ENCODE assay signal across 10 cellular contexts in genomic region chr18:13279181-13280065, GRCh38.
A peak's percentile ranks its signal among the peaks of the same experiment; 100 is the strongest.
DNase-seq lines count a peak whose midpoint lies in the region; ATAC-seq lines count a peak whose summit lies in the region.
"Had no signal": no experiment of that assay in that cellular context is flagged by ENCODE, and none has a peak within 500 bp of the region (broad histone marks: within the 10 kb centered on the region; RNA-seq: fewer than 3 reads in every experiment).

No MANE protein-coding gene starts in this region.

- H3K27ac ChIP-seq in SJCRH30 = no peak overlapping the region

- no peaks in the 10 kb centered on the region for H3K36me3 ChIP-seq in SJCRH30

- peaks cover 21% of the 10 kb centered on the region for H3K36me3 Mint-ChIP-seq in activated naive CD8-positive, alpha-beta T cell treated with anti-CD3 and anti-CD28 coated beads, Interleukin-2, amount 10 ng/mL, durations not matched to agents 7 days and 5 days

- POLR2A ChIA-PET in activated naive CD8-positive, alpha-beta T cell treated with anti-CD3 and anti-CD28 coated beads, Interleukin-2, amount 10 ng/mL, durations not matched to agents 7 days and 5 days (lab: Charles Lee) = interaction anchor here (1.0 to 1.2 kb wide), 2 partner anchors 14 to 18 kb away, joined by 3 to 5 read pairs; no protein-coding TSS in a partner anchor

- peak; percentile 70 for ATAC-seq in GM19023 (IDR thresholded peaks at IDR 0.05; ENCODE audit: unreplicated experiment)
- peak; percentile 25 for ATAC-seq in activated naive CD8-positive, alpha-beta T cell treated with anti-CD3 and anti-CD28 coated beads, Interleukin-2, amount 10 ng/mL, durations not matched to agents 7 days and 5 days (ENCODE audit: low read depth)
- ATAC-seq: HCT116 had no signal

- peaks cover 42% of the 10 kb centered on the region for H3K4me1 Mint-ChIP-seq in activated naive CD8-positive, alpha-beta T cell treated with anti-CD3 and anti-CD28 coated beads, Interleukin-2, amount 10 ng/mL, durations not matched to agents 7 days and 5 days

- no peaks in the 10 kb centered on the region for H3K27me3 ChIP-seq in SJCRH30

- H3K4me3 ChIP-seq in SJCRH30 = no peak overlapping the region

- H3K9me3 Mint-ChIP-seq in activated naive CD8-positive, alpha-beta T cell treated with anti-CD3 and anti-CD28 coated beads, Interleukin-2, amount 10 ng/mL, durations not matched to agents 7 days and 5 days = no peaks in the 10 kb centered on the region

- H3K4me3 Mint-ChIP-seq in activated naive CD8-positive, alpha-beta T cell treated with anti-CD3 and anti-CD28 coated beads, Interleukin-2, amount 10 ng/mL, durations not matched to agents 7 days and 5 days = peak overlapping the region; percentile 55

- H3K9me3 ChIP-seq in SJCRH30 (replicated peaks) = no peaks in the 10 kb centered on the region

- H3K27ac Mint-ChIP-seq in activated naive CD8-positive, alpha-beta T cell treated with anti-CD3 and anti-CD28 coated beads, Interleukin-2, amount 10 ng/mL, durations not matched to agents 7 days and 5 days = no peak overlapping the region

- DNase-seq in NOMO-1 treated with DMSO at 0.1 percent for 48 hours (lab: John Stamatoyannopoulos, UW; ENCODE audit: unreplicated experiment) (peak; percentile 52), SJCRH30 (no peak), GM19238 (ENCODE audit: insufficient read length, low spot score) (no peak), HuH-7 (ENCODE audit: low spot score) (no peak)
- no peak for DNase-seq in activated naive CD8-positive, alpha-beta T cell treated with anti-CD3 and anti-CD28 coated beads, Interleukin-2, amount 10 ng/mL, durations not matched to agents 7 days and 5 days
- DNase-seq in stimulated activated CD4-positive, alpha-beta T cell treated with anti-CD3 and anti-CD28 coated beads, Interleukin-4, amount 100 ng/mL, for 1 hour = peak; percentile 59
- DNase-seq: KBM-7, OCI-M1 had no signal

- H3K27me3 Mint-ChIP-seq in activated naive CD8-positive, alpha-beta T cell treated with anti-CD3 and anti-CD28 coated beads, Interleukin-2, amount 10 ng/mL, durations not matched to agents 7 days and 5 days = no peaks in the 10 kb centered on the region

- H3K4me1 ChIP-seq in SJCRH30 = no peaks in the 10 kb centered on the region

Comparison
In these comparisons a context has a peak if more than half of its experiments do, and no peak if none do; other contexts are left out.
1. DNase-seq: peak in NOMO-1 treated with DMSO at 0.1 percent for 48 hours (single experiment) and stimulated activated CD4-positive, alpha-beta T cell treated with anti-CD3 and anti-CD28 coated beads, Interleukin-4, amount 100 ng/mL, for 1 hour (single experiment); none in activated naive CD8-positive, alpha-beta T cell treated with anti-CD3 and anti-CD28 coated beads, Interleukin-2, amount 10 ng/mL, durations not matched to agents 7 days and 5 days (single experiment), SJCRH30 (0 of 2), GM19238 (single experiment) and HuH-7 (single experiment).